1 cellular context compared by ENCODE assay signal in genomic region chr19:39970424-39970673, GRCh38.
TF ChIP-seq lines count a peak whose summit lies in the region.

No MANE protein-coding gene starts in this region.

TF ChIP-seq in endothelial cell of umbilical vein, 7 proteins besides CTCF, POLR2A, EP300 and RAD21 (continued from another document):
- TF ChIP-seq FOS (IDR thresholded peaks at IDR 0.05; ENCODE audit: borderline replicate concordance, insufficient read depth, low read length) (no peak), EZH2 (IDR thresholded peaks at IDR 0.05; ENCODE audit: borderline replicate concordance, low read depth, low read length, severe bottlenecking) (no peak)
